In the genomic region with DNA sequence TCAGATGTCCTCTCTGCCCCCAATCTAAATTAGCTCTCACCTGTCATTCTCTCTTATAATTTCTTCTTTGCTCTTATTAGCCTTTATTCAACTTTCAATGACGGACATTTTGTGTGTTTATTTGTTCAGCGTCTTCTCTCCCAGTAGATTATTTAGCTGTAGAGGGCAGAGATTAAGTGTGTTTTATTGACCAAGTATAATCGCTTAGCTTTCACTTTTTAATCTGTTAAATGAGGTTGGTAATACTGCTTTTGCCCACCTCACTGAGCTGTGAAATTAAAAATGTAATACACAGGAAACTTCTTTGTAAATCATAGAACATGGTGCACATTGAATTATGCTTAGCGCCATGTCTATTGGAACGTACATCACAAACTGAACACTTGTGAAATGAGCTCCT, we compare ENCODE assay signal across 26 cellular contexts. TPM values are rescaled to one million over a fixed set of nuclear protein-coding genes. Genes with fewer than 3 reads are reported as not detected.
DNase-seq lines count a peak whose midpoint lies in the region; ATAC-seq, FAIRE-seq and TF ChIP-seq lines count a peak whose summit lies in the region.
"Had no signal": no experiment of that assay in that cellular context is flagged by ENCODE, and none has a peak within 500 bp of the region (broad histone marks: within the 10 kb centered on the region; RNA-seq: fewer than 3 reads in every experiment).

No MANE protein-coding gene starts in this region.

- ATAC-seq in A549 (no peak), T-helper 17 cell (no peak), HepG2 (no peak)
- no peak for ATAC-seq in stimulated activated naive B cell treated with anti-CD40 and anti-IgM and Interleukin-4, amounts not matched to agents 10 μg/mL and 1 μg/mL and 100 μg/mL, for 72 hours (replicated peaks)

- FAIRE-seq in A549 (lab: Jason Lieb, UNC) (no peak), HepG2 (lab: Jason Lieb, UNC) (no peak)
- FAIRE-seq: A204.1, D721Med, GM12891, GM18507, H54 had no signal

- H3K9ac ChIP-seq in HepG2 (ENCODE audit: insufficient read depth, low read depth, low read length) (no peak overlapping the region), SK-N-SH (no peak overlapping the region)
- H3K9ac ChIP-seq: BLaER1 treated with 17β-estradiol and CSF1 and Interleukin-3, amounts not matched to agents 10 nM and 100 nM had no signal

- TF ChIP-seq POLR2A in A549 (IDR thresholded peaks at IDR 0.05; ENCODE audit: low read length) (no peak), HepG2 (IDR thresholded peaks at IDR 0.05; ENCODE audit: insufficient read depth in 1 of 2, low read depth in 2 of 2, low read length in 2 of 2) (no peak)

- H3K4me3 Mint-ChIP-seq in T-helper 17 cell = no peak overlapping the region
- no peak overlapping the region for H3K4me3 Mint-ChIP-seq in stimulated activated naive B cell treated with anti-CD40 and anti-IgM and Interleukin-4, amounts not matched to agents 10 μg/mL and 1 μg/mL and 100 μg/mL, for 72 hours
- H3K4me3 Mint-ChIP-seq: CD14-positive monocyte; CD4-positive, alpha-beta T cell; CD8-positive, alpha-beta memory T cell had no signal

- intact Hi-C loops in HepG2 (cut with micrococcal nuclease; ENCODE audit: unreplicated experiment) = no loop called here

- H3K4me1 ChIP-seq in A549 = no peaks in the 10 kb centered on the region
- peaks cover 18% of the 10 kb centered on the region; the same call in 1 of the 2 replicates for H3K4me1 ChIP-seq in HepG2 (ENCODE audit: insufficient read depth, low read length)
- no peaks in the 10 kb centered on the region; a peak in 1 of 4 replicates for H3K4me1 ChIP-seq in SK-N-SH (ENCODE audit: control insufficient read depth in 1 of 2, insufficient read depth in 2 of 2, low read depth in 1 of 2, low read length in 1 of 2)
- H3K4me1 ChIP-seq: BE2C; BLaER1 treated with 17β-estradiol and CSF1 and Interleukin-3, amounts not matched to agents 10 nM and 100 nM had no signal

- H3K27ac ChIP-seq in A549 (no peak overlapping the region), HepG2 (ENCODE audit: extremely low read length, insufficient read depth, low read length) (no peak overlapping the region), SK-N-SH (ENCODE audit: low read depth in 2 of 2, low read length in 1 of 2) (no peak overlapping the region)
- H3K27ac ChIP-seq: 22Rv1; BLaER1 treated with 17β-estradiol and CSF1 and Interleukin-3, amounts not matched to agents 10 nM and 100 nM had no signal

- CTCF ChIA-PET in A549 (lab: Yijun Ruan, JAX) (interaction anchor here (0.6 to 2.9 kb wide), 5 partner anchors 9 to 342 kb away, joined by 3 to 8 read pairs (median 3); no protein-coding TSS in a partner anchor), HepG2 (lab: Yijun Ruan, JAX; ENCODE audit: low intra/inter-chr PET ratio, low total read pairs) (no interaction called here), SK-N-SH (lab: Yijun Ruan, JAX) (interaction anchor here (0.6 to 1.5 kb wide), 4 partner anchors 22 to 340 kb away, joined by 3 to 5 read pairs (median 3); no protein-coding TSS in a partner anchor)

- TF ChIP-seq RAD21 in A549 (conservative IDR thresholded peaks at IDR 0.05 in 1 of 2, IDR thresholded peaks at IDR 0.05 in 1 of 2) = no peak
- TF ChIP-seq RAD21 in HepG2 (CRISPR knock-in tag; IDR thresholded peaks at IDR 0.05) = no peak
- TF ChIP-seq RAD21 in SK-N-SH (IDR thresholded peaks at IDR 0.05; ENCODE audit: low read length) = no peak

- H3K27ac Mint-ChIP-seq in T-helper 17 cell = peak overlapping the region; percentile 10
- H3K27ac Mint-ChIP-seq in stimulated activated naive B cell treated with anti-CD40 and anti-IgM and Interleukin-4, amounts not matched to agents 10 μg/mL and 1 μg/mL and 100 μg/mL, for 72 hours = no peak overlapping the region
- H3K27ac Mint-ChIP-seq: CD14-positive monocyte; CD4-positive, alpha-beta T cell; CD8-positive, alpha-beta memory T cell had no signal

- H4K20me1 ChIP-seq in HepG2 (ENCODE audit: insufficient read depth, low read length) (no peaks in the 10 kb centered on the region), SK-N-SH (ENCODE audit: insufficient read depth) (no peaks in the 10 kb centered on the region)
- H4K20me1 ChIP-seq: BLaER1 treated with 17β-estradiol and CSF1 and Interleukin-3, amounts not matched to agents 10 nM and 100 nM had no signal

- DNase-seq in A549 (ENCODE audit: low read depth in 1 of 2, low spot score in 1 of 2) = no peak
- no peak for DNase-seq in T-helper 17 cell
- DNase-seq in HepG2 (ENCODE audit: low spot score) = no peak
- no peak for DNase-seq in H7
- no peak for DNase-seq in SK-N-SH
- DNase-seq in stimulated activated naive B cell treated with anti-CD40 and anti-IgM and Interleukin-4, amounts not matched to agents 10 μg/mL and 1 μg/mL and 100 μg/mL, for 72 hours = no peak
- DNase-seq: ACHN; AML-193; BE2C; CD4-positive, alpha-beta T cell; CD8-positive, alpha-beta memory T cell; DMS 273 treated with DMSO at 0.1 percent for 48 hours; DMS79; GF-D8; GOT3; HCEC 1CT had no signal

- H3K36me3 ChIP-seq in HepG2 (replicated peaks in 1 of 2; ENCODE audit: control insufficient read depth in 1 of 2, insufficient read depth in 2 of 2, low read length in 2 of 2) = no peaks in the 10 kb centered on the region
- H3K36me3 ChIP-seq in H7 (replicated peaks; ENCODE audit: control insufficient read depth, insufficient read depth, low read length) = no peaks in the 10 kb centered on the region
- H3K36me3 ChIP-seq in SK-N-SH (replicated peaks in 1 of 2; ENCODE audit: control insufficient read depth in 1 of 2, insufficient read depth in 2 of 2, low read length in 1 of 2) = no peaks in the 10 kb centered on the region
- H3K36me3 ChIP-seq: BE2C; BLaER1 treated with 17β-estradiol and CSF1 and Interleukin-3, amounts not matched to agents 10 nM and 100 nM had no signal

- TF ChIP-seq EP300 in A549 (IDR thresholded peaks at IDR 0.05) (no peak), HepG2 (IDR thresholded peaks at IDR 0.05; ENCODE audit: low read depth in 2 of 2, low read length in 2 of 2) (no peak), HepG2 (CRISPR knock-in tag; IDR thresholded peaks at IDR 0.05; ENCODE audit: borderline replicate concordance) (no peak), SK-N-SH (IDR thresholded peaks at IDR 0.05; ENCODE audit: borderline replicate concordance in 1 of 2, low read depth in 1 of 2, low read length in 1 of 2) (no peak)

- BruUV-seq in HepG2 (replicated peaks; lab: Mats Ljungman, UMichigan) = no TSS peak

- H3K79me2 ChIP-seq in HepG2 (ENCODE audit: insufficient read depth, low read length) (no peaks in the 10 kb centered on the region), SK-N-SH (ENCODE audit: insufficient read depth) (no peaks in the 10 kb centered on the region)

- peaks cover 4% of the 10 kb centered on the region for H3F3A ChIP-seq in SK-N-SH (replicated peaks; ENCODE audit: insufficient read depth)

- H3K9me3 ChIP-seq in A549 (no peaks in the 10 kb centered on the region), T-helper 17 cell (ENCODE audit: control insufficient read depth, low read length, poor library complexity, severe bottlenecking) (no peaks in the 10 kb centered on the region), HepG2 (ENCODE audit: low read length) (no peaks in the 10 kb centered on the region), SK-N-SH (no peaks in the 10 kb centered on the region)
- H3K9me3 ChIP-seq: BE2C had no signal

- H3K4me3 ChIP-seq in A549 (no peak overlapping the region), HepG2 (replicated peaks in 1 of 3; ENCODE audit: insufficient read depth in 1 of 3, low read depth in 2 of 3, low read length in 3 of 3) (no peak overlapping the region), H7 (ENCODE audit: insufficient read depth, low read depth, low read length) (no peak overlapping the region), SK-N-SH (ENCODE audit: low read depth in 2 of 2, low read length in 1 of 2) (no peak overlapping the region)
- H3K4me3 ChIP-seq: BLaER1 treated with 17β-estradiol and CSF1 and Interleukin-3, amounts not matched to agents 10 nM and 100 nM had no signal

- H3K4me2 ChIP-seq in A549 (no peak overlapping the region), HepG2 (ENCODE audit: low read depth, low read length) (no peak overlapping the region), SK-N-SH (no peak overlapping the region)
- H3K4me2 ChIP-seq: BLaER1 treated with 17β-estradiol and CSF1 and Interleukin-3, amounts not matched to agents 10 nM and 100 nM had no signal

- H3K27me3 Mint-ChIP-seq in T-helper 17 cell = peaks cover 12% of the 10 kb centered on the region
- peaks cover 0 to 5% of the 10 kb centered on the region in 2 donors for H3K27me3 Mint-ChIP-seq in stimulated activated naive B cell treated with anti-CD40 and anti-IgM and Interleukin-4, amounts not matched to agents 10 μg/mL and 1 μg/mL and 100 μg/mL, for 72 hours

- POLR2A ChIA-PET in A549 (lab: Yijun Ruan, JAX) = no interaction called here
- POLR2A ChIA-PET in HepG2 (lab: Yijun Ruan, JAX) = no interaction called here
- POLR2A ChIA-PET in SK-N-SH (lab: Yijun Ruan, JAX) = no interaction called here

- no peaks in the 10 kb centered on the region for H3K9me3 Mint-ChIP-seq in stimulated activated naive B cell treated with anti-CD40 and anti-IgM and Interleukin-4, amounts not matched to agents 10 μg/mL and 1 μg/mL and 100 μg/mL, for 72 hours
- H3K9me3 Mint-ChIP-seq: CD4-positive, alpha-beta T cell; CD8-positive, alpha-beta memory T cell had no signal

- H3K27me3 ChIP-seq in HepG2 (ENCODE audit: control insufficient read depth in 1 of 2, insufficient read depth in 2 of 2, low read length in 2 of 2) = peaks cover 0 to 11% of the 10 kb centered on the region in 2 experiments; a peak in 2 of 5 replicates
- no peaks in the 10 kb centered on the region for H3K27me3 ChIP-seq in H7 (ENCODE audit: control insufficient read depth, insufficient read depth, low read length)
- no peaks in the 10 kb centered on the region for H3K27me3 ChIP-seq in SK-N-SH (ENCODE audit: insufficient read depth)
- H3K27me3 ChIP-seq: BE2C; BLaER1 treated with 17β-estradiol and CSF1 and Interleukin-3, amounts not matched to agents 10 nM and 100 nM had no signal

- H3K9me2 ChIP-seq in SK-N-SH = no peaks in the 10 kb centered on the region

- in situ Hi-C loops in HepG2 (cut with HindIII; ENCODE audit: extremely low pct_ligation_motif_present, low pct_unique_long_range_greater_than_20kb) = no loop called here

- H2AFZ ChIP-seq in HepG2 (ENCODE audit: low read length) = no peak overlapping the region
- H2AFZ ChIP-seq in SK-N-SH (ENCODE audit: low read depth) = no peak overlapping the region

- 82% methylated on average over 5 of the region's 5 CpGs for WGBS in A549 (ENCODE audit: missing lambda C conversion rate)
- 64% methylated on average over 5 of the region's 5 CpGs for WGBS in HepG2 (ENCODE audit: low lambda C conversion rate)
- 87% methylated on average over 5 of the region's 5 CpGs for WGBS in SK-N-SH (ENCODE audit: low lambda C conversion rate)

- peaks cover 8% of the 10 kb centered on the region for H3K4me1 Mint-ChIP-seq in T-helper 17 cell
- no peaks in the 10 kb centered on the region for H3K4me1 Mint-ChIP-seq in stimulated activated naive B cell treated with anti-CD40 and anti-IgM and Interleukin-4, amounts not matched to agents 10 μg/mL and 1 μg/mL and 100 μg/mL, for 72 hours
- H3K4me1 Mint-ChIP-seq: CD14-positive monocyte; CD8-positive, alpha-beta memory T cell had no signal

- TF ChIP-seq CTCF in A549 (IDR thresholded peaks at IDR 0.05) (no peak), HepG2 (CRISPR knock-in tag; IDR thresholded peaks at IDR 0.05) (no peak), SK-N-SH (IDR thresholded peaks at IDR 0.05) (no peak)

- no peaks in the 10 kb centered on the region for H3K36me3 Mint-ChIP-seq in T-helper 17 cell (ENCODE audit: low read depth)
- H3K36me3 Mint-ChIP-seq in stimulated activated naive B cell treated with anti-CD40 and anti-IgM and Interleukin-4, amounts not matched to agents 10 μg/mL and 1 μg/mL and 100 μg/mL, for 72 hours = no peaks in the 10 kb centered on the region
- H3K36me3 Mint-ChIP-seq: CD14-positive monocyte; CD8-positive, alpha-beta memory T cell had no signal

RNA-seq across cellular contexts. Expression of a gene that starts 3.5 kb away (rescaled TPM):
- not detected in 2 replicates for polyA plus RNA-seq in A549 (2011; rRNA removed)
- not detected in 2 replicates for polyA plus RNA-seq in A549 (2012; cell fraction: cytosol; rRNA removed)
- not detected in 2 replicates for polyA plus RNA-seq in A549 (2012; cell fraction: nucleus; rRNA removed)
- polyA plus RNA-seq in A549 (2017; fragmentation: RNase III; extraction: RNeasy Plus Mini Kit Qiagen cat#74134 plus additional on column Dnase treatment) = not detected in 3 replicates
- polyA minus RNA-seq in A549 (2011; rRNA and poly(A)+ RNA removed) = not detected in 2 replicates
- not detected for total RNA-seq in T-helper 17 cell
- not detected in 2 replicates for total RNA-seq in HepG2 (2016; rRNA removed; fragmentation: Illumina TruSeq; extraction: Trizol)
- total RNA-seq in HepG2 (2016; cell fraction: cytosol; rRNA removed; fragmentation: Illumina TruSeq; extraction: Trizol; ENCODE audit: low read depth) = not detected in 2 replicates
- not detected in 2 replicates for total RNA-seq in HepG2 (2016; cell fraction: insoluble cytoplasmic fraction; rRNA removed; fragmentation: Illumina TruSeq; extraction: Trizol)
- not detected in 2 replicates for total RNA-seq in HepG2 (2016; cell fraction: membrane; rRNA removed; fragmentation: Illumina TruSeq; extraction: Trizol)
- total RNA-seq in HepG2 (2016; cell fraction: nucleus; rRNA removed; fragmentation: Illumina TruSeq; extraction: Trizol) = not detected in 2 replicates
- polyA plus RNA-seq in HepG2 (2011; rRNA removed) = 0.10 TPM in 1 of 2 replicates, not detected in the other
- polyA plus RNA-seq in HepG2 (2011; cell fraction: cytosol; rRNA removed) = 0.10 and 0.21 TPM in 2 replicates
- 0.17 TPM in 1 of 2 replicates, not detected in the other for polyA plus RNA-seq in HepG2 (2011; cell fraction: nucleus; rRNA removed)
- 0.11 and 0.17 TPM in 2 replicates for polyA plus RNA-seq in HepG2 (2012)
- not detected in 2 replicates for polyA plus RNA-seq in HepG2 (2016; cell fraction: cytosol; fragmentation: Illumina TruSeq; extraction: Trizol; ENCODE audit: low read depth)
- not detected in 2 replicates for polyA plus RNA-seq in HepG2 (2016; cell fraction: insoluble cytoplasmic fraction; fragmentation: Illumina TruSeq; extraction: Trizol; ENCODE audit: low read depth)
- polyA plus RNA-seq in HepG2 (2016; cell fraction: membrane; fragmentation: Illumina TruSeq; extraction: Trizol; ENCODE audit: low read depth) = not detected in 2 replicates
- polyA plus RNA-seq in HepG2 (2016; cell fraction: nucleus; fragmentation: Illumina TruSeq; extraction: Trizol; ENCODE audit: insufficient read depth, low read depth) = not detected in 2 replicates
- polyA minus RNA-seq in HepG2 (2011; rRNA and poly(A)+ RNA removed; ENCODE audit: low replicate concordance) = not detected in 2 replicates
- not detected in 2 replicates for polyA minus RNA-seq in HepG2 (2011; cell fraction: cytosol; rRNA and poly(A)+ RNA removed)
- not detected in 2 replicates for polyA minus RNA-seq in HepG2 (2011; cell fraction: nucleus; rRNA and poly(A)+ RNA removed)
- total RNA-seq in H7 (2014; rRNA removed; shearing (Covaris generic)) = not detected in 2 replicates
- not detected in 2 replicates for polyA plus RNA-seq in SK-N-SH (2012; rRNA removed)
- polyA plus RNA-seq in SK-N-SH (2012; cell fraction: cytosol; rRNA removed) = not detected in 2 replicates
- not detected in 2 replicates for polyA plus RNA-seq in SK-N-SH (2012; cell fraction: nucleus; rRNA removed)
- total RNA-seq: CD4-positive, alpha-beta T cell; CD8-positive, alpha-beta memory T cell; Daoy; G401 had no signal
- polyA plus RNA-seq: CD14-positive monocyte had no signal

RNA-seq across cellular contexts. Expression of a gene that starts 36.9 kb away (rescaled TPM):
- polyA plus RNA-seq in A549 (2011; rRNA removed) (20.3 and 32.5 TPM in 2 replicates), A549 (2017; fragmentation: RNase III; extraction: RNeasy Plus Mini Kit Qiagen cat#74134 plus additional on column Dnase treatment) (6.8 to 9.7 TPM (median 7.2 TPM) in 3 replicates), HepG2 (2011; rRNA removed) (17.1 and 17.3 TPM in 2 replicates), SK-N-SH (2012; rRNA removed) (11.9 and 14.6 TPM in 2 replicates)
- 4.3 and 5.7 TPM in 2 replicates for polyA plus RNA-seq in A549 (2012; cell fraction: cytosol; rRNA removed)
- polyA plus RNA-seq in A549 (2012; cell fraction: nucleus; rRNA removed) = 6.5 TPM in 2 replicates
- polyA minus RNA-seq in A549 (2011; rRNA and poly(A)+ RNA removed) = 9.1 and 9.5 TPM in 2 replicates
- total RNA-seq in T-helper 17 cell (10 to 100 TPM; 26.5 to 32.9 TPM), HepG2 (2016; rRNA removed; fragmentation: Illumina TruSeq; extraction: Trizol) (20.8 and 22.6 TPM in 2 replicates)
- 7.3 and 7.4 TPM in 2 replicates for total RNA-seq in HepG2 (2016; cell fraction: cytosol; rRNA removed; fragmentation: Illumina TruSeq; extraction: Trizol; ENCODE audit: low read depth)
- total RNA-seq in HepG2 (2016; cell fraction: insoluble cytoplasmic fraction; rRNA removed; fragmentation: Illumina TruSeq; extraction: Trizol) = 22.6 and 24.2 TPM in 2 replicates
- 13.3 and 14.4 TPM in 2 replicates for total RNA-seq in HepG2 (2016; cell fraction: membrane; rRNA removed; fragmentation: Illumina TruSeq; extraction: Trizol)
- 35.6 and 36.6 TPM in 2 replicates for total RNA-seq in HepG2 (2016; cell fraction: nucleus; rRNA removed; fragmentation: Illumina TruSeq; extraction: Trizol)
- polyA plus RNA-seq in HepG2 (2011; cell fraction: cytosol; rRNA removed) = 5.0 and 6.6 TPM in 2 replicates
- polyA plus RNA-seq in HepG2 (2011; cell fraction: nucleus; rRNA removed) = 22.2 and 28.1 TPM in 2 replicates
- polyA plus RNA-seq in HepG2 (2012) = 11.8 and 13.5 TPM in 2 replicates
- 3.4 and 5.1 TPM in 2 replicates for polyA plus RNA-seq in HepG2 (2016; cell fraction: cytosol; fragmentation: Illumina TruSeq; extraction: Trizol; ENCODE audit: low read depth)
- polyA plus RNA-seq in HepG2 (2016; cell fraction: insoluble cytoplasmic fraction; fragmentation: Illumina TruSeq; extraction: Trizol; ENCODE audit: low read depth) = 16.1 and 19.1 TPM in 2 replicates
- polyA plus RNA-seq in HepG2 (2016; cell fraction: membrane; fragmentation: Illumina TruSeq; extraction: Trizol; ENCODE audit: low read depth) = 5.3 and 8.3 TPM in 2 replicates
- 48.4 and 49.1 TPM in 2 replicates for polyA plus RNA-seq in HepG2 (2016; cell fraction: nucleus; fragmentation: Illumina TruSeq; extraction: Trizol; ENCODE audit: insufficient read depth, low read depth)
- polyA minus RNA-seq in HepG2 (2011; rRNA and poly(A)+ RNA removed; ENCODE audit: low replicate concordance) = 5.7 and 6.5 TPM in 2 replicates
- polyA minus RNA-seq in HepG2 (2011; cell fraction: cytosol; rRNA and poly(A)+ RNA removed) = 4.7 and 5.2 TPM in 2 replicates
- 59.6 and 64.6 TPM in 2 replicates for polyA minus RNA-seq in HepG2 (2011; cell fraction: nucleus; rRNA and poly(A)+ RNA removed)
- 24.3 and 33.1 TPM in 2 replicates for total RNA-seq in H7 (2014; rRNA removed; shearing (Covaris generic))
- 9.9 and 10.9 TPM in 2 replicates for polyA plus RNA-seq in SK-N-SH (2012; cell fraction: cytosol; rRNA removed)
- 22.4 and 46.4 TPM in 2 replicates for polyA plus RNA-seq in SK-N-SH (2012; cell fraction: nucleus; rRNA removed)

RNA-seq across cellular contexts. Expression of a gene that starts 37.0 kb away (rescaled TPM):
- polyA plus RNA-seq in A549 (2011; rRNA removed) (17.3 and 20.2 TPM in 2 replicates), A549 (2017; fragmentation: RNase III; extraction: RNeasy Plus Mini Kit Qiagen cat#74134 plus additional on column Dnase treatment) (8.7 to 10.4 TPM (median 9.9 TPM) in 3 replicates), HepG2 (2011; rRNA removed) (8.8 and 11.3 TPM in 2 replicates), SK-N-SH (2012; rRNA removed) (15.9 and 20.6 TPM in 2 replicates)
- 5.5 and 5.8 TPM in 2 replicates for polyA plus RNA-seq in A549 (2012; cell fraction: cytosol; rRNA removed)
- 1.3 and 2.1 TPM in 2 replicates for polyA plus RNA-seq in A549 (2012; cell fraction: nucleus; rRNA removed)
- 1.2 and 2.2 TPM in 2 replicates for polyA minus RNA-seq in A549 (2011; rRNA and poly(A)+ RNA removed)
- total RNA-seq in T-helper 17 cell (1 to 10 TPM in 1 of 2 donors, under 1 TPM in 1; 0.50 to 3.9 TPM), HepG2 (2016; rRNA removed; fragmentation: Illumina TruSeq; extraction: Trizol) (19.5 and 23.7 TPM in 2 replicates)
- total RNA-seq in HepG2 (2016; cell fraction: cytosol; rRNA removed; fragmentation: Illumina TruSeq; extraction: Trizol; ENCODE audit: low read depth) = 15.4 and 22.2 TPM in 2 replicates
- total RNA-seq in HepG2 (2016; cell fraction: insoluble cytoplasmic fraction; rRNA removed; fragmentation: Illumina TruSeq; extraction: Trizol) = 15.5 and 25.0 TPM in 2 replicates
- total RNA-seq in HepG2 (2016; cell fraction: membrane; rRNA removed; fragmentation: Illumina TruSeq; extraction: Trizol) = 19.0 and 23.1 TPM in 2 replicates
- total RNA-seq in HepG2 (2016; cell fraction: nucleus; rRNA removed; fragmentation: Illumina TruSeq; extraction: Trizol) = 6.9 and 8.1 TPM in 2 replicates
- 4.6 and 5.4 TPM in 2 replicates for polyA plus RNA-seq in HepG2 (2011; cell fraction: cytosol; rRNA removed)
- polyA plus RNA-seq in HepG2 (2011; cell fraction: nucleus; rRNA removed) = 1.2 and 3.0 TPM in 2 replicates
- 6.8 and 9.1 TPM in 2 replicates for polyA plus RNA-seq in HepG2 (2012)
- polyA plus RNA-seq in HepG2 (2016; cell fraction: cytosol; fragmentation: Illumina TruSeq; extraction: Trizol; ENCODE audit: low read depth) = 13.1 and 23.5 TPM in 2 replicates
- polyA plus RNA-seq in HepG2 (2016; cell fraction: insoluble cytoplasmic fraction; fragmentation: Illumina TruSeq; extraction: Trizol; ENCODE audit: low read depth) = 18.0 and 19.3 TPM in 2 replicates
- 10.6 and 16.7 TPM in 2 replicates for polyA plus RNA-seq in HepG2 (2016; cell fraction: membrane; fragmentation: Illumina TruSeq; extraction: Trizol; ENCODE audit: low read depth)
- polyA plus RNA-seq in HepG2 (2016; cell fraction: nucleus; fragmentation: Illumina TruSeq; extraction: Trizol; ENCODE audit: insufficient read depth, low read depth) = 8.0 and 9.9 TPM in 2 replicates
- polyA minus RNA-seq in HepG2 (2011; rRNA and poly(A)+ RNA removed; ENCODE audit: low replicate concordance) = 0.58 and 1.4 TPM in 2 replicates
- 1.2 and 1.5 TPM in 2 replicates for polyA minus RNA-seq in HepG2 (2011; cell fraction: cytosol; rRNA and poly(A)+ RNA removed)
- 1.5 and 2.0 TPM in 2 replicates for polyA minus RNA-seq in HepG2 (2011; cell fraction: nucleus; rRNA and poly(A)+ RNA removed)
- 8.0 and 11.5 TPM in 2 replicates for total RNA-seq in H7 (2014; rRNA removed; shearing (Covaris generic))
- polyA plus RNA-seq in SK-N-SH (2012; cell fraction: cytosol; rRNA removed) = 18.5 and 21.2 TPM in 2 replicates
- polyA plus RNA-seq in SK-N-SH (2012; cell fraction: nucleus; rRNA removed) = 6.7 and 7.1 TPM in 2 replicates
